ENCODE assay signal across 8 cellular contexts in genomic region chr22:50620861-50621490, GRCh38.
A peak's percentile ranks its signal among the peaks of the same experiment; 100 is the strongest.
DNase-seq lines count a peak whose midpoint lies in the region; ATAC-seq and TF ChIP-seq lines count a peak whose summit lies in the region.

No MANE protein-coding gene starts in this region.

- peak; percentile 43 for DNase-seq in COLO668 (lab: John Stamatoyannopoulos, UW; ENCODE audit: unreplicated experiment)
- DNase-seq in NB4 (ENCODE audit: low read depth): peak; percentile 31
- peak; percentile 29 for DNase-seq in activated gamma-delta T cell treated with anti-CD3 and anti-CD28 coated beads, Interleukin-2, amount 50 U/mL, for 16 hours (ENCODE audit: low read depth)
- no peak for DNase-seq in epidermal melanocyte (ENCODE audit: insufficient read length, low spot score)

- H3K9me3 ChIP-seq in iPS-18a (ENCODE audit: control insufficient read depth, low read depth, low read length): no peaks in the 10 kb centered on the region
- H3K9me3 ChIP-seq in subcutaneous abdominal adipose tissue (ENCODE audit: control insufficient read depth in 5 of 5, low read length in 5 of 5): no peaks in the 10 kb centered on the region

- TF ChIP-seq CTCF in NB4 (IDR thresholded peaks at IDR 0.05; ENCODE audit: low read depth, low read length): no peak

- H3K4me3 ChIP-seq in NB4 (ENCODE audit: low read depth, low read length) (peak overlapping the region; percentile 3), iPS-18a (ENCODE audit: low read length) (peak overlapping the region; percentile 46), subcutaneous abdominal adipose tissue (ENCODE audit: low read depth in 1 of 5, low read length in 5 of 5) (peak overlapping the region in 4 of 5 donors; percentile 34 to 54 (median 50))

- H3K36me3 ChIP-seq in iPS-18a (ENCODE audit: control insufficient read depth, low read depth, low read length) (no peaks in the 10 kb centered on the region), subcutaneous abdominal adipose tissue (ENCODE audit: control insufficient read depth in 5 of 5, insufficient read depth in 5 of 5, low read length in 5 of 5) (peaks cover 0 to 14% (median 6%) of the 10 kb centered on the region in 5 donors)

- H3K27ac ChIP-seq in iPS-18a (ENCODE audit: low read length) (no peak overlapping the region), subcutaneous abdominal adipose tissue (ENCODE audit: low read depth, low read length) (no peak overlapping the region)

- ATAC-seq in GM21619 (IDR thresholded peaks at IDR 0.05; ENCODE audit: unreplicated experiment) (peak; percentile 31), GM19328 (IDR thresholded peaks at IDR 0.05; ENCODE audit: unreplicated experiment) (no peak)

- no peak for TF ChIP-seq POLR2A in NB4 (IDR thresholded peaks at IDR 0.05; ENCODE audit: extremely low read depth, insufficient read length)

- H3K4me1 ChIP-seq in iPS-18a (ENCODE audit: control insufficient read depth, low read depth, low read length): no peaks in the 10 kb centered on the region
- H3K4me1 ChIP-seq in subcutaneous abdominal adipose tissue (ENCODE audit: control insufficient read depth in 5 of 5, insufficient read depth in 5 of 5, low read length in 5 of 5): peaks cover 0 to 37% (median 33%) of the 10 kb centered on the region in 5 donors

- H3K27me3 ChIP-seq in iPS-18a (ENCODE audit: control insufficient read depth, insufficient read depth, low read length) (peaks cover 12% of the 10 kb centered on the region), subcutaneous abdominal adipose tissue (ENCODE audit: control insufficient read depth in 5 of 5, insufficient read depth in 4 of 5, low read length in 5 of 5) (peaks cover 0 to 4% (median 0%) of the 10 kb centered on the region in 5 donors)

- H3K9ac ChIP-seq in iPS-18a (ENCODE audit: low read length) (no peak overlapping the region), subcutaneous abdominal adipose tissue (ENCODE audit: low read length in 5 of 5) (no peak overlapping the region)
